ENCODE assay signal across 17 cellular contexts in genomic region chr6:3278691-3279090, GRCh38. TPM values are rescaled to one million over a fixed set of nuclear protein-coding genes. Genes with fewer than 3 reads are reported as not detected.
A peak's percentile ranks its signal among the peaks of the same experiment; 100 is the strongest.
DNase-seq lines count a peak whose midpoint lies in the region; ATAC-seq and TF ChIP-seq lines count a peak whose summit lies in the region.
"Had no signal": no experiment of that assay in that cellular context is flagged by ENCODE, and none has a peak within 500 bp of the region (broad histone marks: within the 10 kb centered on the region; RNA-seq: fewer than 3 reads in every experiment).

No MANE protein-coding gene starts in this region.

- no peaks in the 10 kb centered on the region for H3K4me1 ChIP-seq in ovary (ENCODE audit: insufficient read depth)
- H3K4me1 ChIP-seq in transverse colon = peaks cover 4 to 7% (median 6%) of the 10 kb centered on the region in 4 donors
- H3K4me1 ChIP-seq in testis = peaks cover 7% of the 10 kb centered on the region

- H3K27ac Mint-ChIP-seq in chondrocyte (ENCODE audit: unreplicated experiment) = no peak overlapping the region
- H3K27ac Mint-ChIP-seq: B cell, GM23338 had no signal

- no peak overlapping the region for H3K4me3 Mint-ChIP-seq in chondrocyte (ENCODE audit: unreplicated experiment)
- H3K4me3 Mint-ChIP-seq: B cell; CD4-positive, alpha-beta memory T cell; GM23338 had no signal

- TF ChIP-seq EP300 in ovary (IDR thresholded peaks at IDR 0.05) (no peak), transverse colon (IDR thresholded peaks at IDR 0.05; ENCODE audit: low read depth) (no peak)

- intact Hi-C loops in Right ventricle myocardium superior (cut with DNase I) (loop anchor here (2.0 to 10.0 kb wide), 2 partner anchors 454 to 706 kb away; no protein-coding TSS in a partner anchor), left cardiac atrium (cut with DNase I) (loop anchor here (1.0 to 5.0 kb wide), 2 partner anchors 454 to 455 kb away; no protein-coding TSS in a partner anchor), ovary (cut with DNase I) (loop anchor here (5.0 to 10.0 kb wide), 4 partner anchors 176 to 716 kb away; partner anchors contain the start of gene SLC22A23 (in 1 of the 4)), transverse colon (cut with DNase I; ENCODE audit: low total_unique reads) (loop anchor here (1.0 to 2.0 kb wide), 2 partner anchors 180 to 454 kb away; no protein-coding TSS in a partner anchor), testis (cut with DNase I; ENCODE audit: low total_unique reads) (no loop called here)

- no peaks in the 10 kb centered on the region for H3K27me3 Mint-ChIP-seq in chondrocyte (ENCODE audit: low read depth)
- H3K27me3 Mint-ChIP-seq: B cell; CD4-positive, alpha-beta memory T cell had no signal

- H3K27ac ChIP-seq in ovary (no peak overlapping the region), transverse colon (no peak overlapping the region), testis (no peak overlapping the region)
- H3K27ac ChIP-seq: C4-2B had no signal

- WGBS in ovary, 3 donors = 54 to 61% (median 60%) methylated on average over 4 of the region's 4 CpGs
- 82 to 85% methylated on average over 2 to 4 of the region's 4 CpGs for WGBS in transverse colon (ENCODE audit: low coverage in 1 of 2), 2 donors
- 73 to 85% methylated on average over 4 of the region's 4 CpGs for WGBS in testis, 2 donors

- peaks cover 36% of the 10 kb centered on the region for H3K4me1 Mint-ChIP-seq in chondrocyte (ENCODE audit: low read depth)

- in situ Hi-C loops in transverse colon (cut with MboI; ENCODE audit: low pct_ligation_motif_present in 1 of 4, low pct_unique_long_range_greater_than_20kb in 1 of 4, low sequenced_read_pairs in 3 of 4) = loop anchor here (5.0 to 25.0 kb wide), 3 partner anchors 184 to 709 kb away; partner anchors contain the start of gene SLC22A23 (in 3 of the 4)

- TF ChIP-seq CTCF in chondrocyte (IDR thresholded peaks at IDR 0.05) (no peak), ovary (IDR thresholded peaks at IDR 0.05) (no peak), transverse colon (IDR thresholded peaks at IDR 0.05) (no peak), testis (IDR thresholded peaks at IDR 0.05) (no peak)

- H3K27me3 ChIP-seq in ovary = no peaks in the 10 kb centered on the region
- H3K27me3 ChIP-seq in transverse colon = no peaks in the 10 kb centered on the region
- no peaks in the 10 kb centered on the region for H3K27me3 ChIP-seq in testis

- H3K36me3 ChIP-seq in ovary (no peaks in the 10 kb centered on the region), transverse colon (no peaks in the 10 kb centered on the region), testis (ENCODE audit: low read depth, missing control alignments) (no peaks in the 10 kb centered on the region)

- DNase-seq in Right ventricle myocardium superior (peak; percentile 26), left cardiac atrium (no peak), chondrocyte (ENCODE audit: low spot score) (peak; percentile 53), ovary (peak in 3 of 5 donors; percentile 6 to 20 (median 17)), transverse colon (peak; percentile 2), HPDE6-E6E7 (ENCODE audit: extremely low spot score) (no peak), testis (no peak)
- DNase-seq: ACHN; CD4-positive, alpha-beta memory T cell; DMS79; H7 had no signal

- TF ChIP-seq POLR2A in ovary (IDR thresholded peaks at IDR 0.05) (no peak), transverse colon (IDR thresholded peaks at IDR 0.05) (no peak), testis (IDR thresholded peaks at IDR 0.05) (no peak)

- H3K4me3 ChIP-seq in ovary = no peak overlapping the region
- no peak overlapping the region for H3K4me3 ChIP-seq in transverse colon
- H3K4me3 ChIP-seq in testis = no peak overlapping the region
- H3K4me3 ChIP-seq: GM12878, GM23338 had no signal

- peaks cover 4% of the 10 kb centered on the region for H3K36me3 Mint-ChIP-seq in chondrocyte (ENCODE audit: low read depth)

- H3K9me3 Mint-ChIP-seq in chondrocyte (ENCODE audit: low read depth) = no peaks in the 10 kb centered on the region
- H3K9me3 Mint-ChIP-seq: CD4-positive, alpha-beta memory T cell; GM23338 had no signal

- no peaks in the 10 kb centered on the region for H3K9me3 ChIP-seq in ovary
- no peaks in the 10 kb centered on the region for H3K9me3 ChIP-seq in transverse colon
- H3K9me3 ChIP-seq in testis = no peaks in the 10 kb centered on the region

- ATAC-seq in Right ventricle myocardium superior (ENCODE audit: poor library complexity) (no peak), left cardiac atrium (no peak), HG03045 (IDR thresholded peaks at IDR 0.05; ENCODE audit: unreplicated experiment) (no peak)
- ATAC-seq: GM23338, HepG2 had no signal

RNA-seq across cellular contexts. Expression of gene PSMG4, which starts 19.9 kb away (rescaled TPM):
- 8.9 TPM for total RNA-seq in Right ventricle myocardium superior
- total RNA-seq in left cardiac atrium = 1 to 10 TPM; 6.7 to 8.8 TPM
- total RNA-seq in chondrocyte = 16.2 to 24.7 TPM (median 17.2 TPM) in 3 replicates
- 10 to 100 TPM; 13.9 to 24.3 (median 22.7) TPM for total RNA-seq in ovary
- 10 to 100 TPM in 1 of 2 donors, 1 to 10 TPM in 1; 8.5 to 34.8 TPM for polyA plus RNA-seq in ovary
- total RNA-seq in transverse colon = 10 to 100 TPM; 10.1 to 22.7 (median 16.7) TPM
- 10 to 100 TPM; 42.4 to 46.1 TPM for total RNA-seq in testis
- 23.1 TPM for polyA plus RNA-seq in testis (ENCODE audit: insufficient read depth, low read depth, low replicate concordance)

RNA-seq across cellular contexts. Expression of gene TUBB2B, which starts 51.2 kb away (rescaled TPM):
- total RNA-seq in Right ventricle myocardium superior (1.3 TPM), left cardiac atrium (1 to 10 TPM; 2.2 to 3.9 TPM), chondrocyte (109 to 119 TPM (median 117 TPM) in 3 replicates), ovary (1 to 10 TPM in 5 of 7 donors, under 1 TPM in 2; 0.73 to 3.6 (median 1.7) TPM), transverse colon (10 to 100 TPM in 2 of 4 donors, 1 to 10 TPM in 2; 2.9 to 14.9 (median 9.4) TPM), testis (1 to 10 TPM; 1.6 to 2.2 TPM)
- polyA plus RNA-seq in ovary (under 1 TPM; 0.67 to 0.81 TPM), testis (ENCODE audit: insufficient read depth, low read depth, low replicate concordance) (3.6 TPM)
- total RNA-seq: B cell; CD4-positive, alpha-beta memory T cell had no signal

Comparison
In these comparisons a context has a peak if more than half of its experiments do, and no peak if none do; other contexts are left out.
1. DNase-seq: peak in Right ventricle myocardium superior (single experiment), chondrocyte (single experiment), ovary (3 of 5) and transverse colon (single experiment); none in left cardiac atrium (single experiment), HPDE6-E6E7 (single experiment) and testis (single experiment).